Comparison of ENCODE assay signal across 10 cellular contexts in the genomic region with DNA sequence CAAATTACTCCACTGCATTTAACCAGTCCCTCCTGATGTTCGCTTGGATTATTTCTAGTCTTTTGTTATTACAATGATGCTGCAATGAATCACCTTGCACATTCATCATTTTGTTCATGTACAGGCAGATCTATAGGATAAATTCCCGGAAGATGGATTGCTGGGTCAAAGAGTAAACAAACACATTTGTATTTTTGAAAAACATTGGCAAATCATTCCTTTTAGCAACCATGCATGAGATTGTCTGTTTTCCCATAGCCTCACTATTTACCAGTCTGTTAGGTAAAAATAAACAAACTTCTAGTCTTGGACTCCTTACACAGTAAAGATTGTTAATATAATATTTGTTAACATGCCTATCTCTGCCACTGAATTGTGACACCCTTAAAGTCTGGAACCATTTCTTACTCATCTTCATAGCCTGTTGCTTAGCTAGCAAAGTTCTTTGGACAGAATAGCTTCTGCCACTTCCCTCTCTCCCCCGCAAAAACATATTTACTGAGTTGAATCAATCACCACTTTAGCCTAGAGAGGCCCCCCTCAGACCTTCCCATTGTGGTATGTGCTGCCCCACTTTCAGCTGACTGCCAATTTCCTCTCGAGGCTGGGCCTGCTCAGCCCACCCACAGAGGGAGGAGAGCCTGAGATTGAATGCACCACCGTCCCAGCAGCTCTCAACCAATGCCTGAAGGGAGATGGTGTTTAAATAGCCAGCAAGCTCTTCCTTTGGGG.
DNase-seq lines count a peak whose midpoint lies in the region; ATAC-seq and TF ChIP-seq lines count a peak whose summit lies in the region.
"Had no signal": no experiment of that assay in that cellular context is flagged by ENCODE, and none has a peak within 500 bp of the region (broad histone marks: within the 10 kb centered on the region; RNA-seq: fewer than 3 reads in every experiment).

No MANE protein-coding gene starts in this region.

- no peak overlapping the region for H3K4me3 ChIP-seq in IMR-90 (ENCODE audit: insufficient read depth, low read depth, low read length)
- H3K4me3 ChIP-seq in mesendoderm (ENCODE audit: low read length): no peak overlapping the region
- no peak overlapping the region for H3K4me3 ChIP-seq in heart right ventricle
- H3K4me3 ChIP-seq: lung had no signal

- H3K27me3 ChIP-seq in IMR-90 (ENCODE audit: control insufficient read depth, insufficient read depth, low read length) (no peaks in the 10 kb centered on the region), mesendoderm (ENCODE audit: insufficient read depth, low read length, poor library complexity) (no peaks in the 10 kb centered on the region), heart right ventricle (peaks cover 0 to 17% (median 0%) of the 10 kb centered on the region in 7 donors)

- H2BK5ac ChIP-seq in IMR-90 (ENCODE audit: low read depth, low read length, poor library complexity, severe bottlenecking): peak overlapping the region; percentile 17
- no peak overlapping the region for H2BK5ac ChIP-seq in mesendoderm (ENCODE audit: low read length)

- peak overlapping the region; percentile 34 for H2AFZ ChIP-seq in IMR-90 (replicated peaks; ENCODE audit: low read length, poor library complexity)

- peak overlapping the region; percentile 83 for H2BK120ac ChIP-seq in IMR-90 (ENCODE audit: low read depth, low read length)
- no peak overlapping the region for H2BK120ac ChIP-seq in mesendoderm (ENCODE audit: low read depth, low read length)

- H4K8ac ChIP-seq in IMR-90 (ENCODE audit: low read depth in 2 of 2, low read length in 2 of 2) (peak overlapping the region in 1 of 2 experiments; percentile 32; a peak in 2 of 4 replicates), mesendoderm (ENCODE audit: low read depth, low read length) (no peak overlapping the region)

- H3K36me3 ChIP-seq in IMR-90 (ENCODE audit: control insufficient read depth, insufficient read depth, low read length) (no peaks in the 10 kb centered on the region), mesendoderm (ENCODE audit: control insufficient read depth, insufficient read depth, low read length) (no peaks in the 10 kb centered on the region), heart right ventricle (no peaks in the 10 kb centered on the region)

- in situ Hi-C loops in IMR-90 (cut with MboI; ENCODE audit: low sequenced_read_pairs): no loop called here

- H3K9ac ChIP-seq in IMR-90 (ENCODE audit: low read depth, low read length) (no peak overlapping the region), mesendoderm (ENCODE audit: low read length) (no peak overlapping the region)

- H3K9me1 ChIP-seq in IMR-90 (ENCODE audit: insufficient read depth, low read length): peaks cover 4% of the 10 kb centered on the region; the same call in 1 of the 2 replicates

- peak overlapping the region; percentile 94 for H2BK20ac ChIP-seq in IMR-90 (ENCODE audit: low read depth, low read length)

- peak; percentile 56 for ATAC-seq in IMR-90 (ENCODE audit: low read depth)
- no peak for ATAC-seq in heart right ventricle
- ATAC-seq in GM19328 (IDR thresholded peaks at IDR 0.05; ENCODE audit: unreplicated experiment): no peak

- POLR2A ChIA-PET in IMR-90 (lab: Charles Lee; ENCODE audit: unreplicated experiment): no interaction called here

- BruUV-seq in IMR-90 (replicated peaks; lab: Mats Ljungman, UMichigan): no TSS peak

- TF ChIP-seq CTCF in IMR-90 (conservative IDR thresholded peaks at IDR 0.05; ENCODE audit: low read depth, low read length) (no peak), heart right ventricle (IDR thresholded peaks at IDR 0.05) (no peak)

- H4K91ac ChIP-seq in IMR-90 (ENCODE audit: insufficient read depth, low read depth, low read length): peak overlapping the region; percentile 78

- intact Hi-C loops in IMR-90 (cut with micrococcal nuclease): loop anchor here (5.0 kb wide), 2 partner anchors 146 to 1426 kb away; no protein-coding TSS in a partner anchor
- intact Hi-C loops in heart right ventricle (cut with DNase I): no loop called here

- H2BK15ac ChIP-seq in IMR-90 (ENCODE audit: low read depth, low read length): peak overlapping the region; percentile 59; the same call in 2 of the 3 replicates
- no peak overlapping the region for H2BK15ac ChIP-seq in mesendoderm (replicated peaks; ENCODE audit: low read depth)

- no peak for TF ChIP-seq POLR2A in IMR-90 (IDR thresholded peaks at IDR 0.05; ENCODE audit: low read depth, low read length)

- H2AK5ac ChIP-seq in IMR-90 (ENCODE audit: low read depth, low read length): peak overlapping the region; percentile 57; the same call in 1 of the 2 replicates
- H2AK5ac ChIP-seq in mesendoderm (ENCODE audit: low read length): no peak overlapping the region

- dilution Hi-C loops in IMR-90 (cut with HindIII; ENCODE audit: low sequenced_read_pairs, unreplicated experiment): no loop called here

- H4K5ac ChIP-seq in IMR-90 (ENCODE audit: low read depth, low read length) (peak overlapping the region; percentile 38; the same call in 1 of the 2 replicates), mesendoderm (ENCODE audit: low read length) (no peak overlapping the region)

- DNase-seq in CD1c-positive myeloid dendritic cell (ENCODE audit: extremely low spot score) (peak; percentile 23), IMR-90 (peak; percentile 72), amniotic stem cell (lab: John Stamatoyannopoulos, UW) (peak; percentile 13), mesendoderm (peak; percentile 16), heart right ventricle (no peak), NCI-H1105 (lab: John Stamatoyannopoulos, UW) (no peak)
- DNase-seq in stimulated activated CD4-positive, alpha-beta T cell treated with anti-CD3 and anti-CD28 coated beads, Interleukin-2, amount 100 ng/mL, for 48 hours: no peak
- DNase-seq: substantia nigra had no signal

- no peaks in the 10 kb centered on the region for H3K79me1 ChIP-seq in IMR-90 (ENCODE audit: low read depth in 1 of 2, low read length in 2 of 2)
- H3K79me1 ChIP-seq in mesendoderm (ENCODE audit: low read length): no peaks in the 10 kb centered on the region

- H3K23ac ChIP-seq in IMR-90 (ENCODE audit: low read depth, low read length) (peak overlapping the region; percentile 53; the same call in 1 of the 2 replicates), mesendoderm (ENCODE audit: low read length) (no peak overlapping the region)

- H3K4me2 ChIP-seq in IMR-90 (ENCODE audit: low read depth, low read length): no peak overlapping the region
- no peak overlapping the region for H3K4me2 ChIP-seq in mesendoderm (ENCODE audit: low read length)

- 0 out of 2 replicates have a peak overlapping the region, but pooled peaks have one; percentile 38 for H3K56ac ChIP-seq in IMR-90 (ENCODE audit: extremely low read depth, insufficient read depth, low read length)
- no peak overlapping the region for H3K56ac ChIP-seq in mesendoderm (ENCODE audit: low read length)

- no peaks in the 10 kb centered on the region for H3K79me2 ChIP-seq in mesendoderm (ENCODE audit: control insufficient read depth, insufficient read depth, low read length)

- H3K9me3 ChIP-seq in IMR-90 (ENCODE audit: control insufficient read depth, insufficient read depth, low read length) (no peaks in the 10 kb centered on the region), heart right ventricle (peaks cover 0 to 10% (median 0%) of the 10 kb centered on the region in 11 donors)

- peak overlapping the region; percentile 7; the same call in 1 of the 2 replicates for H3K27ac ChIP-seq in IMR-90 (ENCODE audit: insufficient read depth, low read length)
- no peak overlapping the region for H3K27ac ChIP-seq in mesendoderm (ENCODE audit: low read depth, low read length)
- no peak overlapping the region for H3K27ac ChIP-seq in heart right ventricle

- H3K14ac ChIP-seq in IMR-90 (replicated peaks; ENCODE audit: low read depth, low read length): peak overlapping the region; percentile 71

- peak overlapping the region; percentile 47 for H3K18ac ChIP-seq in IMR-90 (ENCODE audit: low read depth, low read length)
- no peak overlapping the region for H3K18ac ChIP-seq in mesendoderm (ENCODE audit: low read length)

- H3K4ac ChIP-seq in IMR-90 (ENCODE audit: low read depth, low read length): peak overlapping the region; percentile 84
- H3K4ac ChIP-seq in mesendoderm (ENCODE audit: low read depth, low read length): no peak overlapping the region

- H3K4me1 ChIP-seq in IMR-90 (ENCODE audit: control insufficient read depth, insufficient read depth, low read length) (peaks cover 9% of the 10 kb centered on the region), mesendoderm (ENCODE audit: control insufficient read depth, low read depth, low read length) (no peaks in the 10 kb centered on the region), heart right ventricle (peaks cover 4 to 15% (median 13%) of the 10 kb centered on the region in 9 donors)

- no peaks in the 10 kb centered on the region for H4K20me1 ChIP-seq in IMR-90 (ENCODE audit: insufficient read depth, low read length)

- no CpG with 5 or more reads among the region's 5 CpGs for WGBS in IMR-90 (ENCODE audit: extremely low coverage in 2 of 2, insufficient read length in 1 of 2), 2 experiments
- no CpG with 5 or more reads among the region's 5 CpGs for WGBS in mesendoderm (ENCODE audit: extremely low coverage, insufficient coverage, low lambda C conversion rate)
- 51 to 62% methylated on average over 5 of the region's 5 CpGs for WGBS in heart right ventricle, 2 donors

- peak overlapping the region; percentile 73 for H2AK9ac ChIP-seq in IMR-90 (replicated peaks; ENCODE audit: low read depth, low read length, poor library complexity)

- CTCF ChIA-PET in IMR-90 (lab: Yijun Ruan, JAX): interaction anchor here (0.5 to 1.2 kb wide), 3 partner anchors 31 to 60 kb away, joined by 3 to 4 read pairs (median 3); no protein-coding TSS in a partner anchor

- no peak for TF ChIP-seq RAD21 in IMR-90 (IDR thresholded peaks at IDR 0.05; ENCODE audit: low read length)

TF ChIP-seq in IMR-90, 13 proteins besides CTCF, POLR2A, EP300 and RAD21 (continues in another document):
- TF ChIP-seq RFX5 (IDR thresholded peaks at IDR 0.05; ENCODE audit: low read depth, low read length): no peak
- TF ChIP-seq, protein P1, sequence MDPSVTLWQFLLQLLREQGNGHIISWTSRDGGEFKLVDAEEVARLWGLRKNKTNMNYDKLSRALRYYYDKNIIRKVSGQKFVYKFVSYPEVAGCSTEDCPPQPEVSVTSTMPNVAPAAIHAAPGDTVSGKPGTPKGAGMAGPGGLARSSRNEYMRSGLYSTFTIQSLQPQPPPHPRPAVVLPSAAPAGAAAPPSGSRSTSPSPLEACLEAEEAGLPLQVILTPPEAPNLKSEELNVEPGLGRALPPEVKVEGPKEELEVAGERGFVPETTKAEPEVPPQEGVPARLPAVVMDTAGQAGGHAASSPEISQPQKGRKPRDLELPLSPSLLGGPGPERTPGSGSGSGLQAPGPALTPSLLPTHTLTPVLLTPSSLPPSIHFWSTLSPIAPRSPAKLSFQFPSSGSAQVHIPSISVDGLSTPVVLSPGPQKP (IDR thresholded peaks at IDR 0.05; ENCODE audit: borderline replicate concordance, low read depth, low read length): no peak
- no peak for TF ChIP-seq MAZ (IDR thresholded peaks at IDR 0.05; ENCODE audit: borderline replicate concordance, low read depth, low read length)
- 0 out of 2 replicates have a peak, but pooled peaks have one; percentile 7 for TF ChIP-seq FOS (IDR thresholded peaks at IDR 0.05; ENCODE audit: low read depth, low read length)
- TF ChIP-seq RCOR1 (IDR thresholded peaks at IDR 0.05; ENCODE audit: insufficient replicate concordance, low read length): no peak
- peak; percentile 36; the same call in 1 of the 2 replicates for TF ChIP-seq CEBPB (IDR thresholded peaks at IDR 0.05; ENCODE audit: low read depth, low read length)

Comparison
In these comparisons a context has a peak if more than half of its experiments do, and no peak if none do; other contexts are left out.
1. DNase-seq: peak in CD1c-positive myeloid dendritic cell (single experiment), IMR-90 (single experiment), amniotic stem cell (single experiment) and mesendoderm (single experiment); none in heart right ventricle (0 of 2), NCI-H1105 (single experiment) and stimulated activated CD4-positive, alpha-beta T cell treated with anti-CD3 and anti-CD28 coated beads, Interleukin-2, amount 100 ng/mL, for 48 hours (0 of 2).